ENCODE assay signal across 8 cellular contexts in the genomic region with DNA sequence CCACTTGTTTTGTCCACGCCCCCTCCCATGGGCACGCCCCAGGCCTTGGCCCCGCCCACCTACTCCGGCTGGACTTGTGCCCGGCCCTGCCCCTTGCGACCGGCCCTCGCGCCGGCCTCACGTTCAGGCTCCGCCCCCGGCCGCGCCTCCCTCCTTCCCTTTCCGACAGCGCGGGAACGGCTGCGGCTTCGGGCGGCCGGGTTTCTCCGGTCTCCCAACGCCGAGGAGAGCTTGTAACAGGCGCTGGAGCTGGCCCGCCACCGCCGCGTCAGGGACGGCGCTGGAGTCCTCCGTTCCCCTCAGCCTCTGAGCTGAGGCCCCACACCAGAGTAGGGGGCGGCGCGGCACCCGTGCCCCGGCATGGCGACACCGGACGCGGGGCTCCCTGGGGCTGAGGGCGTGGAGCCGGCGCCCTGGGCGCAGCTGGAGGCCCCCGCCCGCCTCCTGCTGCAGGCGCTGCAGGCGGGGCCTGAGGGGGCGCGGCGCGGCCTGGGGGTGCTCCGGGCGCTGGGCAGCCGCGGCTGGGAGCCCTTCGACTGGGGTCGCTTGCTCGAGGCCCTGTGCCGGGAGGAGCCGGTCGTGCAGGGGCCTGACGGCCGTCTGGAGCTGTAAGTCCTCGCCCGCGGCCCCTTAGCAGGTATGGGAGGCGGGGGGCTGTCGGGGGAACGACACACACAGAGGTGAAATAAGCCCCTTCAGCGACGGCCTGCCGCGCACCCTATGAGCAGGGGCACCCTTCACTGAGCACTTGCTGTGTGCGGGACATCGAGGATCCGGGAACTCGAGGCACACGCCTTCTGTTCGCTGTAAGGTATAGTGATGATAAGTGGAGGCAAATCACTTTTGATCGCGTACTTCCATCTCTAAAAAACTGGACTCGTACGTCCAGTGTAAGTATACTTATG.
DNase-seq lines count a peak whose midpoint lies in the region; ATAC-seq and TF ChIP-seq lines count a peak whose summit lies in the region.

A gene with protein sequence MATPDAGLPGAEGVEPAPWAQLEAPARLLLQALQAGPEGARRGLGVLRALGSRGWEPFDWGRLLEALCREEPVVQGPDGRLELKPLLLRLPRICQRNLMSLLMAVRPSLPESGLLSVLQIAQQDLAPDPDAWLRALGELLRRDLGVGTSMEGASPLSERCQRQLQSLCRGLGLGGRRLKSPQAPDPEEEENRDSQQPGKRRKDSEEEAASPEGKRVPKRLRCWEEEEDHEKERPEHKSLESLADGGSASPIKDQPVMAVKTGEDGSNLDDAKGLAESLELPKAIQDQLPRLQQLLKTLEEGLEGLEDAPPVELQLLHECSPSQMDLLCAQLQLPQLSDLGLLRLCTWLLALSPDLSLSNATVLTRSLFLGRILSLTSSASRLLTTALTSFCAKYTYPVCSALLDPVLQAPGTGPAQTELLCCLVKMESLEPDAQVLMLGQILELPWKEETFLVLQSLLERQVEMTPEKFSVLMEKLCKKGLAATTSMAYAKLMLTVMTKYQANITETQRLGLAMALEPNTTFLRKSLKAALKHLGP (plus strand): TSS at position 153 of the 905 bp plus-strand sequence. CDS start 208 bp downstream, at position 361.

- peak within 1 kb of the TSS; percentile 64 for H3K4me3 ChIP-seq in AG09309 (ENCODE audit: control insufficient read depth, low read depth, low read length)

- TF ChIP-seq CTCF in AG09309 (IDR thresholded peaks at IDR 0.05; ENCODE audit: control insufficient read depth, insufficient read depth, low read depth, low read length, missing control alignments) = no peak

- no peak for DNase-seq in AG09309 (ENCODE audit: low read depth)
- DNase-seq in NCI-H226 = peak; percentile 76
- peak; percentile 77 for DNase-seq in activated CD4-positive, CD25-positive, alpha-beta regulatory T cell treated with anti-CD3 and anti-CD28 coated beads, Interleukin-2, amount 50 U/mL, for 16 hours (ENCODE audit: low read depth, low spot score)
- DNase-seq in central memory CD4-positive, alpha-beta T cell = peak; percentile 78
- DNase-seq in islet precursor cell = peak; percentile 99
- peak; percentile 80 to 98 for DNase-seq in stimulated activated CD4-positive, alpha-beta T cell treated with anti-CD3 and anti-CD28 coated beads, Interleukin-12 subunit alpha, Interleukin-12 subunit beta, amount 100 ng/mL, for 24 hours (ENCODE audit: low read depth in 2 of 2)

- peak; percentile 94 for ATAC-seq in GM19023 (IDR thresholded peaks at IDR 0.05; ENCODE audit: unreplicated experiment)
- peak; percentile 91 for ATAC-seq in HG03175 (IDR thresholded peaks at IDR 0.05; ENCODE audit: unreplicated experiment)
